ENCODE assay signal across 17 cellular contexts in the genomic region with DNA sequence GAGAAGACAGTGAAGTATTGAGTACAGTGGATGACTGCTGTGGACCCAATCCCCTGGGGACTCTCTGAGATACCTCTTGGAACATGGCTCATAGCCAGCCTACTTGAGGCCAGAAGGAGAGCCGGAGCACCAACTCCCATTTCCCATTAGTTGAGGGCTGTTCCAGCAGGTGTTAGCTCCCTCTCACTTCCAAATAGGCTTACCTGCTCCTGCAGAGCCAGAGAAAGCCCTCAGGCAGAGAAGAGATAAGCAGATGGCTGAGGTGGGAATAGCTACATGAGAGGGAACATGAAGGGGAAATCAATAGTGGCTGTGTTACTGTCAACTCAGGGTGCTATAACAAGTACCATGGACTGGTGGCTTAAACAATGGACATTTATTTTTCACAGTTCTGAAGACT. TPM values are rescaled to one million over a fixed set of nuclear protein-coding genes. Genes with fewer than 3 reads are reported as not detected.
"Had no signal": no experiment of that assay in that cellular context is flagged by ENCODE, and none has a peak within 500 bp of the region (broad histone marks: within the 10 kb centered on the region; RNA-seq: fewer than 3 reads in every experiment).

No MANE protein-coding gene starts in this region.

- H3K27ac Mint-ChIP-seq: activated CD4-positive, alpha-beta memory T cell treated with anti-CD3 and anti-CD28 coated beads, Interleukin-2, amount 10 ng/mL, durations not matched to agents 7 days and 5 days; activated naive CD8-positive, alpha-beta T cell treated with anti-CD3 and anti-CD28 coated beads, Interleukin-2, amount 10 ng/mL, durations not matched to agents 7 days and 5 days; stimulated activated naive CD8-positive, alpha-beta T cell treated with anti-CD3 and anti-CD28 coated beads, Interleukin-15, amount 100 ng/mL, for 72 hours had no signal

- H3K27ac ChIP-seq: ovary, testis had no signal

- H3K27me3 ChIP-seq: ovary, testis had no signal

- H3K4me1 ChIP-seq: testis had no signal

- H3K4me3 ChIP-seq: ovary, testis had no signal

- H3K36me3 ChIP-seq: ovary had no signal

- H3K9me3 Mint-ChIP-seq: activated CD4-positive, alpha-beta memory T cell treated with anti-CD3 and anti-CD28 coated beads, Interleukin-2, amount 10 ng/mL, durations not matched to agents 7 days and 5 days had no signal

- DNase-seq: activated CD4-positive, alpha-beta memory T cell treated with anti-CD3 and anti-CD28 coated beads, Interleukin-2, amount 10 ng/mL, durations not matched to agents 7 days and 5 days; activated gamma-delta T cell; activated naive CD8-positive, alpha-beta T cell treated with anti-CD3 and anti-CD28 coated beads, Interleukin-2, amount 10 ng/mL, durations not matched to agents 7 days and 5 days; activated T-cell treated with anti-CD3 and anti-CD28 coated beads, Interleukin-2, amount 50 U/mL, for 48 hours; anterior cingulate cortex; cerebellar nuclear complex; dermis blood vessel endothelial cell; erythroblast; hippocampal formation; ovary; stimulated activated CD4-positive, alpha-beta T cell treated with anti-CD3 and anti-CD28 coated beads, Interleukin-15, amount 100 ng/mL, for 24 hours; stimulated activated CD4-positive, alpha-beta T cell treated with anti-CD3 and anti-CD28 coated beads, Interleukin-4, amount 100 ng/mL, for 24 hours; stimulated activated naive CD8-positive, alpha-beta T cell treated with anti-CD3 and anti-CD28 coated beads, Interleukin-15, amount 100 ng/mL, for 72 hours; testis had no signal

- H3K4me1 Mint-ChIP-seq: activated CD4-positive, alpha-beta memory T cell treated with anti-CD3 and anti-CD28 coated beads, Interleukin-2, amount 10 ng/mL, durations not matched to agents 7 days and 5 days; activated naive CD8-positive, alpha-beta T cell treated with anti-CD3 and anti-CD28 coated beads, Interleukin-2, amount 10 ng/mL, durations not matched to agents 7 days and 5 days had no signal

- H3K9me3 ChIP-seq: testis had no signal

- ATAC-seq: stimulated activated naive CD8-positive, alpha-beta T cell treated with anti-CD3 and anti-CD28 coated beads, Interleukin-15, amount 100 ng/mL, for 72 hours had no signal

- H3K4me3 Mint-ChIP-seq: activated CD4-positive, alpha-beta memory T cell treated with anti-CD3 and anti-CD28 coated beads, Interleukin-2, amount 10 ng/mL, durations not matched to agents 7 days and 5 days; activated naive CD8-positive, alpha-beta T cell treated with anti-CD3 and anti-CD28 coated beads, Interleukin-2, amount 10 ng/mL, durations not matched to agents 7 days and 5 days; stimulated activated naive CD8-positive, alpha-beta T cell treated with anti-CD3 and anti-CD28 coated beads, Interleukin-15, amount 100 ng/mL, for 72 hours had no signal

- H3K36me3 Mint-ChIP-seq: activated naive CD8-positive, alpha-beta T cell treated with anti-CD3 and anti-CD28 coated beads, Interleukin-2, amount 10 ng/mL, durations not matched to agents 7 days and 5 days had no signal

RNA-seq across cellular contexts. Expression of a gene that starts 4.6 kb away (rescaled TPM):
- total RNA-seq: activated CD4-positive, alpha-beta memory T cell treated with anti-CD3 and anti-CD28 coated beads, Interleukin-2, amount 10 ng/mL, durations not matched to agents 7 days and 5 days; activated naive CD8-positive, alpha-beta T cell treated with anti-CD3 and anti-CD28 coated beads, Interleukin-2, amount 10 ng/mL, durations not matched to agents 7 days and 5 days; dermis blood vessel endothelial cell; ovary; ureter had no signal
- polyA plus RNA-seq: liver, neural cell, ovary had no signal
